11 cellular contexts compared by ENCODE assay signal in the genomic region with DNA sequence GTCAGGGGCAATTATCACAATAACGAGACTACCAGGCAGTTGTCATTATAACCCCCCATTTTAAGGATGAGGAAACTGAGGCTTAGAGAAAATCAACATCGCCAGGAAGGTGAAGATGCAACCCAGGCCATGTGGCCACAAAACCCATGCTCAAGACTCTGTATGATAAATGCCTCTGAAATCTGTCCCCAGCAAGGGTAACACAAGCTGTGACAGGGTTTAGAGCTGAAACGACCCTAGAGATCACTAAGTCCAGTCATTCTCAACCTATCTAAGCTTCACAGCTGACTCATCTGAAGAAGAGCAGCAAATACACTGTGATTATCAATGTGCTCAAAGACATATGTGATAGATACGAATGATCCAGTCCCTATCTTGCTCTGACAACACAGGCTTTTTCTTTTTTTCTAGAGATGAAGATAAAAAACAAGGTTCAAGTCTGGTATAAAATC. TPM values are rescaled to one million over a fixed set of nuclear protein-coding genes. Genes with fewer than 3 reads are reported as not detected.
A peak's percentile ranks its signal among the peaks of the same experiment; 100 is the strongest.
DNase-seq lines count a peak whose midpoint lies in the region; ATAC-seq and TF ChIP-seq lines count a peak whose summit lies in the region.
"Had no signal": no experiment of that assay in that cellular context is flagged by ENCODE, and none has a peak within 500 bp of the region (broad histone marks: within the 10 kb centered on the region; RNA-seq: fewer than 3 reads in every experiment).

No MANE protein-coding gene starts in this region.

- RAD21 ChIA-PET in HCT116 (lab: Charles Lee; ENCODE audit: low non-redundant PET in 1 of 2, low total read pairs in 2 of 2, uncharacterized antibody in 2 of 2, unreplicated experiment in 2 of 2): no interaction called here

- no peaks in the 10 kb centered on the region for H3K36me3 ChIP-seq in HCT116 (ENCODE audit: control insufficient read depth in 1 of 2, insufficient read depth in 2 of 2, low read length in 2 of 2)

- H3K36me3 Mint-ChIP-seq in activated CD8-positive, alpha-beta memory T cell treated with anti-CD3 and anti-CD28 coated beads, Interleukin-2, amount 10 ng/mL, durations not matched to agents 7 days and 5 days: peaks cover 7% of the 10 kb centered on the region
- no peaks in the 10 kb centered on the region for H3K36me3 Mint-ChIP-seq in stimulated activated effector memory CD8-positive, alpha-beta T cell treated with anti-CD3 and anti-CD28 coated beads, Interleukin-12 subunit alpha, Interleukin-12 subunit beta, amount 100 ng/mL, for 72 hours
- H3K36me3 Mint-ChIP-seq in T-cell: peaks cover 4% of the 10 kb centered on the region

- no TSS peak for BruUV-seq in HCT116 (replicated peaks; lab: Mats Ljungman, UMichigan)

- DNase-seq in activated CD8-positive, alpha-beta memory T cell treated with anti-CD3 and anti-CD28 coated beads, Interleukin-2, amount 10 ng/mL, durations not matched to agents 7 days and 5 days: no peak
- no peak for DNase-seq in activated CD8-positive, alpha-beta memory T cell treated with anti-CD3 and anti-CD28 coated beads for 24 hours
- no peak for DNase-seq in HCT116 (ENCODE audit: low read depth, low spot score)
- DNase-seq in stimulated activated effector memory CD8-positive, alpha-beta T cell treated with anti-CD3 and anti-CD28 coated beads, Interleukin-12 subunit alpha, Interleukin-12 subunit beta, amount 100 ng/mL, for 72 hours (ENCODE audit: low spot score in 2 of 2): no peak
- no peak for DNase-seq in SIG-M5 (lab: John Stamatoyannopoulos, UW)
- no peak for DNase-seq in T-cell
- DNase-seq: activated CD4-positive, alpha-beta T cell treated with anti-CD3 and anti-CD28 coated beads, Interleukin-2, amount 50 U/mL, for 4 hours; anterior cingulate cortex had no signal

- ATAC-seq in activated CD8-positive, alpha-beta memory T cell treated with anti-CD3 and anti-CD28 coated beads, Interleukin-2, amount 10 ng/mL, durations not matched to agents 7 days and 5 days: peak; percentile 82
- ATAC-seq in HCT116: no peak
- peak; percentile 80 for ATAC-seq in HG03378 (IDR thresholded peaks at IDR 0.05; ENCODE audit: unreplicated experiment)
- ATAC-seq in stimulated activated effector memory CD8-positive, alpha-beta T cell treated with anti-CD3 and anti-CD28 coated beads, Interleukin-12 subunit alpha, Interleukin-12 subunit beta, amount 100 ng/mL, for 72 hours: peak; percentile 99
- ATAC-seq in T-cell (replicated peaks in 1 of 4): no peak
- no peak for ATAC-seq in GM21737 (IDR thresholded peaks at IDR 0.05; ENCODE audit: unreplicated experiment)

- POLR2A ChIA-PET in HCT116 (lab: Charles Lee) (interaction anchor here (1.2 kb wide), 1 partner anchor 10 kb away, joined by 3 read pairs; no protein-coding TSS in a partner anchor), T-cell (lab: Charles Lee) (no interaction called here)

- no peak overlapping the region for H3K4me3 Mint-ChIP-seq in activated CD8-positive, alpha-beta memory T cell treated with anti-CD3 and anti-CD28 coated beads, Interleukin-2, amount 10 ng/mL, durations not matched to agents 7 days and 5 days
- no peak overlapping the region for H3K4me3 Mint-ChIP-seq in stimulated activated effector memory CD8-positive, alpha-beta T cell treated with anti-CD3 and anti-CD28 coated beads, Interleukin-12 subunit alpha, Interleukin-12 subunit beta, amount 100 ng/mL, for 72 hours
- no peak overlapping the region for H3K4me3 Mint-ChIP-seq in T-cell

- H3K27ac ChIP-seq in HCT116 (ENCODE audit: low read depth, low read length): peak overlapping the region; percentile 87
- H3K27ac ChIP-seq: SK-N-MC had no signal

- no peak overlapping the region for H3K27ac Mint-ChIP-seq in activated CD8-positive, alpha-beta memory T cell treated with anti-CD3 and anti-CD28 coated beads, Interleukin-2, amount 10 ng/mL, durations not matched to agents 7 days and 5 days
- H3K27ac Mint-ChIP-seq in stimulated activated effector memory CD8-positive, alpha-beta T cell treated with anti-CD3 and anti-CD28 coated beads, Interleukin-12 subunit alpha, Interleukin-12 subunit beta, amount 100 ng/mL, for 72 hours: no peak overlapping the region
- H3K27ac Mint-ChIP-seq in T-cell: no peak overlapping the region

- no peak for TF ChIP-seq RAD21 in HCT116 (IDR thresholded peaks at IDR 0.05; ENCODE audit: low read depth)

- H3K27me3 Mint-ChIP-seq in activated CD8-positive, alpha-beta memory T cell treated with anti-CD3 and anti-CD28 coated beads, Interleukin-2, amount 10 ng/mL, durations not matched to agents 7 days and 5 days: no peaks in the 10 kb centered on the region
- no peaks in the 10 kb centered on the region for H3K27me3 Mint-ChIP-seq in T-cell

- no peaks in the 10 kb centered on the region for H3K9me2 ChIP-seq in HCT116 (ENCODE audit: insufficient read depth)

- H4K20me1 ChIP-seq in HCT116 (ENCODE audit: insufficient read depth): no peaks in the 10 kb centered on the region

- no peaks in the 10 kb centered on the region for H3K9me3 Mint-ChIP-seq in activated CD8-positive, alpha-beta memory T cell treated with anti-CD3 and anti-CD28 coated beads, Interleukin-2, amount 10 ng/mL, durations not matched to agents 7 days and 5 days (ENCODE audit: low read depth)
- H3K9me3 Mint-ChIP-seq in stimulated activated effector memory CD8-positive, alpha-beta T cell treated with anti-CD3 and anti-CD28 coated beads, Interleukin-12 subunit alpha, Interleukin-12 subunit beta, amount 100 ng/mL, for 72 hours: no peaks in the 10 kb centered on the region
- no peaks in the 10 kb centered on the region for H3K9me3 Mint-ChIP-seq in T-cell

- peaks cover 42% of the 10 kb centered on the region for H3K4me1 Mint-ChIP-seq in activated CD8-positive, alpha-beta memory T cell treated with anti-CD3 and anti-CD28 coated beads, Interleukin-2, amount 10 ng/mL, durations not matched to agents 7 days and 5 days
- H3K4me1 Mint-ChIP-seq in stimulated activated effector memory CD8-positive, alpha-beta T cell treated with anti-CD3 and anti-CD28 coated beads, Interleukin-12 subunit alpha, Interleukin-12 subunit beta, amount 100 ng/mL, for 72 hours: peaks cover 44% of the 10 kb centered on the region
- H3K4me1 Mint-ChIP-seq in T-cell: peaks cover 5 to 17% (median 15%) of the 10 kb centered on the region in 3 donors

- peak overlapping the region; percentile 50 for H3K4me2 ChIP-seq in HCT116 (ENCODE audit: low read length)

- H3K9ac ChIP-seq in HCT116 (ENCODE audit: low read length): peak overlapping the region; percentile 12; the same call in 1 of the 2 replicates

- H3K79me2 ChIP-seq in HCT116 (ENCODE audit: insufficient read depth, low read length): peaks cover 84% of the 10 kb centered on the region

- intact Hi-C loops in HCT116 (cut with micrococcal nuclease): no loop called here

- TF ChIP-seq POLR2A in HCT116 (IDR thresholded peaks at IDR 0.05; ENCODE audit: borderline replicate concordance, extremely low read depth, insufficient read depth, insufficient read length): no peak

- TF ChIP-seq CTCF in HCT116 (IDR thresholded peaks at IDR 0.05 in 2 of 3, conservative IDR thresholded peaks at IDR 0.05 in 1 of 3; ENCODE audit: borderline replicate concordance in 1 of 3, insufficient read depth in 1 of 3, low read depth in 2 of 3, low read length in 2 of 3): no peak

- no peak overlapping the region for H3K4me3 ChIP-seq in HCT116 (replicated peaks in 1 of 2; ENCODE audit: low read depth in 1 of 2, low read length in 2 of 2)
- H3K4me3 ChIP-seq: SK-N-MC had no signal

- no peaks in the 10 kb centered on the region for H3K9me3 ChIP-seq in HCT116 (ENCODE audit: control insufficient read depth in 1 of 2, insufficient read depth in 1 of 2, low read depth in 1 of 2, low read length in 2 of 2)

- no peak overlapping the region for H2AFZ ChIP-seq in HCT116 (ENCODE audit: low read depth, low read length, poor library complexity, severe bottlenecking)

- no peaks in the 10 kb centered on the region for H3K27me3 ChIP-seq in HCT116 (ENCODE audit: insufficient read depth, low read length)

- peaks cover 79 to 97% of the 10 kb centered on the region in 2 experiments for H3K4me1 ChIP-seq in HCT116 (ENCODE audit: control insufficient read depth in 1 of 2, insufficient read depth in 2 of 2, low read length in 2 of 2)

- CTCF ChIA-PET in activated CD8-positive, alpha-beta memory T cell treated with anti-CD3 and anti-CD28 coated beads, Interleukin-2, amount 10 ng/mL, durations not matched to agents 7 days and 5 days (lab: Charles Lee): interaction anchor here (1.0 to 3.2 kb wide), 3 partner anchors 8 to 65 kb away, joined by 3 to 8 read pairs (median 5); a partner anchor contains a TSS
- CTCF ChIA-PET in HCT116 (lab: Charles Lee): interaction anchor here (0.9 to 1.0 kb wide), 3 partner anchors 9 to 161 kb away, joined by 3 read pairs; no protein-coding TSS in a partner anchor
- CTCF ChIA-PET in T-cell (lab: Charles Lee): no interaction called here

TF ChIP-seq in HCT116, 20 proteins besides CTCF, POLR2A, EP300 and RAD21:
- TF ChIP-seq POLR2AphosphoS5 (IDR thresholded peaks at IDR 0.05; ENCODE audit: low read depth, low read length): no peak
- peak; percentile 22; the same call in 1 of the 2 replicates for TF ChIP-seq CBX3 (IDR thresholded peaks at IDR 0.05; ENCODE audit: low read depth)

RNA-seq across cellular contexts. Expression of a gene that starts 47.0 kb away (rescaled TPM):
- total RNA-seq in activated CD8-positive, alpha-beta memory T cell treated with anti-CD3 and anti-CD28 coated beads, Interleukin-2, amount 10 ng/mL, durations not matched to agents 7 days and 5 days: 10 to 100 TPM; 14.1 to 20.8 TPM
- total RNA-seq in HCT116 (2021; ENCODE audit: unreplicated experiment) (70.3 TPM), T-cell (1 to 10 TPM; 3.6 to 4.3 (median 4.0) TPM)
- 20.1 and 25.5 TPM in 2 replicates for polyA plus RNA-seq in HCT116 (2012)

Comparison
In these comparisons a context has a peak if more than half of its experiments do, and no peak if none do; other contexts are left out.
1. ATAC-seq: peak in activated CD8-positive, alpha-beta memory T cell treated with anti-CD3 and anti-CD28 coated beads, Interleukin-2, amount 10 ng/mL, durations not matched to agents 7 days and 5 days (single experiment), HG03378 (single experiment) and stimulated activated effector memory CD8-positive, alpha-beta T cell treated with anti-CD3 and anti-CD28 coated beads, Interleukin-12 subunit alpha, Interleukin-12 subunit beta, amount 100 ng/mL, for 72 hours (single experiment); none in HCT116 (single experiment), T-cell (0 of 4) and GM21737 (single experiment).
2. CTCF ChIA-PET loops: an anchor here in activated CD8-positive, alpha-beta memory T cell treated with anti-CD3 and anti-CD28 coated beads, Interleukin-2, amount 10 ng/mL, durations not matched to agents 7 days and 5 days (1.0 to 3.2 kb wide) and HCT116 (0.9 to 1.0 kb wide); none called in T-cell.